ENCODE assay signal across 20 cellular contexts in genomic region chr9:131887680-131888079, GRCh38.
DNase-seq lines count a peak whose midpoint lies in the region; ATAC-seq, FAIRE-seq and TF ChIP-seq lines count a peak whose summit lies in the region.
"Had no signal": no experiment of that assay in that cellular context is flagged by ENCODE, and none has a peak within 500 bp of the region (broad histone marks: within the 10 kb centered on the region; RNA-seq: fewer than 3 reads in every experiment).

No MANE protein-coding gene starts in this region.

- DNase-seq in GM12865 (ENCODE audit: low read depth) (peak; percentile 51), H1 (ENCODE audit: low read depth in 1 of 2, low spot score in 2 of 2) (no peak), thyroid gland (peak; percentile 33 to 53), esophagus muscularis mucosa (ENCODE audit: extremely low spot score) (no peak), spleen (no peak)
- DNase-seq: ACHN, GF-D8, KG1, NCI-H1436, NCI-H2029 treated with DMSO at 0.1 percent for 48 hours, NCI-H446 treated with DMSO at 0.1 percent for 48 hours, OCI-M1, RPMI8226, SHP77 treated with DMSO at 0.1 percent for 48 hours, SK-N-SH had no signal

- POLR2A ChIA-PET in H1 (lab: Charles Lee; ENCODE audit: partially characterized antibody) = no interaction called here

- H3K27ac ChIP-seq in KMS-11 (peak overlapping the region; percentile 33; the same call in 1 of the 2 replicates), H1 (ENCODE audit: low read depth, low read length) (no peak overlapping the region), thyroid gland (peak overlapping the region in 2 of 3 donors; percentile 8 to 52), esophagus muscularis mucosa (replicated peaks in 1 of 4) (no peak overlapping the region), spleen (no peak overlapping the region)

- no peak overlapping the region for H4K8ac ChIP-seq in H1 (ENCODE audit: extremely low read depth, insufficient read depth, low read length)

- CTCF ChIA-PET in H1 (lab: Charles Lee; ENCODE audit: partially characterized antibody) = interaction anchor here (1.7 to 5.5 kb wide), 2 partner anchors 14 to 67 kb away, joined by 5 to 25 read pairs; no protein-coding TSS in a partner anchor

- H3K23me2 ChIP-seq in H1 (ENCODE audit: low read depth, low read length) = no peaks in the 10 kb centered on the region

- H3K27me3 ChIP-seq in KMS-11 (ENCODE audit: insufficient read depth, low read depth) = no peaks in the 10 kb centered on the region
- H3K27me3 ChIP-seq in H1 (replicated peaks in 1 of 4; ENCODE audit: control insufficient read depth in 3 of 4, extremely low read depth in 1 of 4, insufficient read depth in 3 of 4, low read length in 3 of 4) = no peaks in the 10 kb centered on the region
- H3K27me3 ChIP-seq in thyroid gland = no peaks in the 10 kb centered on the region
- H3K27me3 ChIP-seq in esophagus muscularis mucosa = no peaks in the 10 kb centered on the region
- H3K27me3 ChIP-seq in spleen (replicated peaks in 1 of 7) = no peaks in the 10 kb centered on the region

- no peak overlapping the region for H2AK5ac ChIP-seq in H1 (ENCODE audit: low read depth, low read length)

- no peaks in the 10 kb centered on the region for H3K36me3 ChIP-seq in KMS-11 (ENCODE audit: insufficient read depth)
- H3K36me3 ChIP-seq in H1 (ENCODE audit: control insufficient read depth in 2 of 4, insufficient read depth in 4 of 4, low read length in 3 of 4) = 0 out of 8 replicates have a peak, but pooled peaks cover 0 to 3% (median 0%) of the 10 kb centered on the region in 4 experiments
- no peaks in the 10 kb centered on the region for H3K36me3 ChIP-seq in thyroid gland
- H3K36me3 ChIP-seq in esophagus muscularis mucosa = peaks cover under 1 to 23% (median 5%) of the 10 kb centered on the region in 4 donors
- H3K36me3 ChIP-seq in spleen = peaks cover 0 to 63% (median 11%) of the 10 kb centered on the region in 6 donors

- H3K4me2 ChIP-seq in KMS-11 (peak overlapping the region; percentile 61), H1 (ENCODE audit: insufficient read depth in 1 of 2, low read depth in 2 of 2, low read length in 2 of 2) (no peak overlapping the region)
- H3K4me2 ChIP-seq: SK-N-SH had no signal

- H2BK120ac ChIP-seq in H1 (replicated peaks; ENCODE audit: low read depth, low read length) = no peak overlapping the region

- 0 out of 2 replicates have a peak overlapping the region, but pooled peaks have one; percentile 50 for H2BK12ac ChIP-seq in H1 (ENCODE audit: low read depth, low read length)

- no peak overlapping the region for H2AFZ ChIP-seq in KMS-11 (ENCODE audit: low read depth)
- H2AFZ ChIP-seq in H1 (ENCODE audit: low read length) = no peak overlapping the region

- no peak overlapping the region for H3K23ac ChIP-seq in H1 (ENCODE audit: insufficient read length)

- H3K4me3 ChIP-seq in GM12865 (ENCODE audit: low read depth, low read length) (no peak overlapping the region), KMS-11 (IDR thresholded peaks at IDR 0.05; ENCODE audit: insufficient read depth, low read depth, low read length) (no peak overlapping the region), H1 (ENCODE audit: extremely low read depth in 1 of 4, insufficient read depth in 2 of 4, low read depth in 3 of 4, low read length in 4 of 4) (no peak overlapping the region), thyroid gland (replicated peaks in 1 of 3) (no peak overlapping the region), esophagus muscularis mucosa (no peak overlapping the region), spleen (no peak overlapping the region)

- no peak overlapping the region for H2BK15ac ChIP-seq in H1 (ENCODE audit: low read length)

- intact Hi-C loops in thyroid gland (cut with DNase I) = no loop called here
- intact Hi-C loops in esophagus muscularis mucosa (cut with DNase I) = no loop called here
- intact Hi-C loops in spleen (cut with DNase I; ENCODE audit: low total_unique reads) = no loop called here

- TF ChIP-seq CTCF in GM12865 (IDR thresholded peaks at IDR 0.05; ENCODE audit: insufficient read depth, low read depth, low read length, missing control alignments) (no peak), KMS-11 (conservative IDR thresholded peaks at IDR 0.05; ENCODE audit: low read depth, low read length) (no peak), H1 (IDR thresholded peaks at IDR 0.05; ENCODE audit: control extremely low read depth in 1 of 3, insufficient read depth in 1 of 3, low read depth in 1 of 3, low read length in 3 of 3) (no peak), thyroid gland (IDR thresholded peaks at IDR 0.05) (no peak), esophagus muscularis mucosa (IDR thresholded peaks at IDR 0.05) (no peak), spleen (IDR thresholded peaks at IDR 0.05 in 8 of 11, conservative IDR thresholded peaks at IDR 0.05 in 3 of 11) (no peak)

- H3K14ac ChIP-seq in H1 (ENCODE audit: insufficient read length) = no peak overlapping the region

- no peak overlapping the region for H2BK20ac ChIP-seq in H1 (ENCODE audit: low read length)

- no peak for FAIRE-seq in H1 (lab: Jason Lieb, UNC)
- FAIRE-seq: GM12891, GM19239, HepG2 had no signal

- H3K18ac ChIP-seq in H1 (ENCODE audit: extremely low read depth, low read length) = 0 out of 2 replicates have a peak overlapping the region, but pooled peaks have one; percentile 13

- H3K9ac ChIP-seq in KMS-11 = no peak overlapping the region
- no peak overlapping the region; a peak in 1 of 7 replicates for H3K9ac ChIP-seq in H1 (replicated peaks in 1 of 4; ENCODE audit: extremely low read depth in 1 of 4, low read depth in 3 of 4, low read length in 3 of 4)
- H3K9ac ChIP-seq: SK-N-SH had no signal

- TF ChIP-seq POLR2A in H1 (IDR thresholded peaks at IDR 0.05; ENCODE audit: control extremely low read depth in 1 of 2, low read depth in 2 of 2, low read length in 2 of 2) (no peak), thyroid gland (IDR thresholded peaks at IDR 0.05) (no peak), esophagus muscularis mucosa (IDR thresholded peaks at IDR 0.05; ENCODE audit: low read depth) (no peak), spleen (IDR thresholded peaks at IDR 0.05) (no peak)

- H3K79me2 ChIP-seq in KMS-11 (ENCODE audit: insufficient read depth, low read depth) (no peaks in the 10 kb centered on the region), H1 (ENCODE audit: control insufficient read depth in 1 of 2, insufficient read depth in 2 of 2, low read length in 2 of 2) (no peaks in the 10 kb centered on the region)

- no peak overlapping the region for H2BK5ac ChIP-seq in H1 (ENCODE audit: low read depth, low read length)

- H3K79me1 ChIP-seq in H1 (ENCODE audit: low read depth, low read length) = no peaks in the 10 kb centered on the region

- no peak overlapping the region for H4K91ac ChIP-seq in H1 (replicated peaks; ENCODE audit: insufficient read length, low read length)

- no peak overlapping the region for H3K4ac ChIP-seq in H1 (replicated peaks; ENCODE audit: insufficient read length, low read depth, low read length)

- H3K56ac ChIP-seq in H1 (replicated peaks; ENCODE audit: insufficient read length, low read depth, low read length) = no peak overlapping the region

- TF ChIP-seq EP300 in H1 (IDR thresholded peaks at IDR 0.05; ENCODE audit: borderline replicate concordance in 1 of 2, low read depth in 2 of 2, low read length in 2 of 2) (no peak), esophagus muscularis mucosa (IDR thresholded peaks at IDR 0.05) (no peak)

- no peak overlapping the region for H4K5ac ChIP-seq in H1 (ENCODE audit: insufficient read length, low read depth, low read length)

- WGBS in H1 (ENCODE audit: extremely low coverage in 1 of 2, insufficient coverage in 1 of 2, insufficient read length in 1 of 2, insufficient replicate concordance in 2 of 2, low coverage in 1 of 2, low lambda C conversion rate in 2 of 2, missing lambda C conversion rate in 1 of 2), 2 experiments = 89% methylated on average over 2 of the region's 2 CpGs; no CpG with 5 or more reads in 1 of the 2 experiments
- 34 to 63% methylated on average over 2 of the region's 2 CpGs for WGBS in thyroid gland, 2 donors
- WGBS in esophagus muscularis mucosa = 94% methylated on average over 2 of the region's 2 CpGs
- 82 to 92% (median 86%) methylated on average over 2 of the region's 2 CpGs for WGBS in spleen, 5 donors

- no peak for ATAC-seq in esophagus mucosa
- ATAC-seq: HepG2 had no signal

- H3K4me1 ChIP-seq in KMS-11 (ENCODE audit: low read depth, poor library complexity, severe bottlenecking) (peaks cover 34% of the 10 kb centered on the region), H1 (replicated peaks in 1 of 4; ENCODE audit: control insufficient read depth in 3 of 4, insufficient read depth in 4 of 4, low read length in 3 of 4) (peaks cover 2 to 29% (median 21%) of the 10 kb centered on the region in 4 experiments), thyroid gland (peaks cover 51 to 71% of the 10 kb centered on the region in 2 donors), esophagus muscularis mucosa (peaks cover 0 to 33% (median 18%) of the 10 kb centered on the region in 4 donors), spleen (no peaks in the 10 kb centered on the region)

- H3K9me3 ChIP-seq in H1 (ENCODE audit: insufficient read depth in 2 of 2, low read depth in 1 of 2, low read length in 1 of 2) (no peaks in the 10 kb centered on the region), thyroid gland (no peaks in the 10 kb centered on the region), esophagus muscularis mucosa (no peaks in the 10 kb centered on the region), spleen (no peaks in the 10 kb centered on the region)
- H3K9me3 ChIP-seq: SK-N-SH had no signal

- TF ChIP-seq RAD21 in H1 (IDR thresholded peaks at IDR 0.05 in 1 of 2, conservative IDR thresholded peaks at IDR 0.05 in 1 of 2; ENCODE audit: low read depth in 2 of 2, low read length in 2 of 2) = no peak

- H4K20me1 ChIP-seq in KMS-11 (ENCODE audit: insufficient read depth) (no peaks in the 10 kb centered on the region), H1 (replicated peaks in 1 of 2; ENCODE audit: control insufficient read depth in 1 of 2, insufficient read depth in 2 of 2, low read length in 2 of 2) (no peaks in the 10 kb centered on the region)

TF ChIP-seq in H1, 55 proteins besides CTCF, POLR2A, EP300 and RAD21 (continues in another document):
- no peak for TF ChIP-seq TAF7 (optimal IDR thresholded peaks at IDR 0.05; ENCODE audit: borderline replicate concordance, low read depth, low read length)

Comparison
In these comparisons a context has a peak if more than half of its experiments do, and no peak if none do; other contexts are left out.
1. DNase-seq: peak in GM12865 (single experiment) and thyroid gland (2 of 2); none in H1 (0 of 2), esophagus muscularis mucosa (single experiment) and spleen (single experiment).
2. H3K27ac ChIP-seq: peak in KMS-11 (single experiment) and thyroid gland (2 of 3); none in H1 (single experiment), esophagus muscularis mucosa (0 of 4) and spleen (0 of 8).